18 cellular contexts compared by ENCODE assay signal in the genomic region with DNA sequence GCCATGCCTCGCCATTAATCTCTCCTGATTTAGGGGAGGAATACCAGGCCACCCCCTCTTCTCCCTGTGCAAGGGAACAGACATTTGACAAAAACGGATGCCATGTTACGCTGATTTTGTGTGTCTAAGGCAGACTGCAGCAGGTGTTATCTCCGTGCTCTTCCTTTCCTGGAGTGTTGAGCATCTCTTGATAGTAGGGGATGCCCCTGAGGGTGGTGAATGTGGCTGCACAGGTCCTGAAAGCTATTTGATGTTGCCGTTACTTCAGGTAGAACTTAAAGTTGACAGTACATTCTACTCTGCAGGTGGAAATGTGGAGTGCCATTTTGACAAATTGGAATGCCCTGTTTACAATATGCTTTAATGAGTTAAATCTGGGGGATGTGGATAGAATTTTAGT. TPM values are rescaled to one million over a fixed set of nuclear protein-coding genes. Genes with fewer than 3 reads are reported as not detected.
DNase-seq lines count a peak whose midpoint lies in the region; ATAC-seq and TF ChIP-seq lines count a peak whose summit lies in the region.
"Had no signal": no experiment of that assay in that cellular context is flagged by ENCODE, and none has a peak within 500 bp of the region (broad histone marks: within the 10 kb centered on the region; RNA-seq: fewer than 3 reads in every experiment).

No MANE protein-coding gene starts in this region.

- H3K9me3 Mint-ChIP-seq in activated naive CD8-positive, alpha-beta T cell treated with anti-CD3 and anti-CD28 coated beads, Interleukin-2, amount 50 U/mL, for 24 hours: no peaks in the 10 kb centered on the region
- H3K9me3 Mint-ChIP-seq in stimulated activated naive CD8-positive, alpha-beta T cell treated with anti-CD3 and anti-CD28 coated beads, Interleukin-15, amount 100 ng/mL, for 72 hours: no peaks in the 10 kb centered on the region

- H3K27me3 ChIP-seq in left ventricle myocardium inferior (ENCODE audit: low read depth) (no peaks in the 10 kb centered on the region), tibial nerve (no peaks in the 10 kb centered on the region)
- H3K27me3 ChIP-seq: ovary had no signal

- TF ChIP-seq POLR2A in tibial nerve (IDR thresholded peaks at IDR 0.05): no peak

- H3K27me3 Mint-ChIP-seq in activated naive CD8-positive, alpha-beta T cell treated with anti-CD3 and anti-CD28 coated beads, Interleukin-2, amount 50 U/mL, for 24 hours: no peaks in the 10 kb centered on the region
- H3K27me3 Mint-ChIP-seq in stimulated activated naive CD8-positive, alpha-beta T cell treated with anti-CD3 and anti-CD28 coated beads, Interleukin-15, amount 100 ng/mL, for 72 hours: no peaks in the 10 kb centered on the region

- peak overlapping the region; percentile 21 for H3K27ac ChIP-seq in left ventricle myocardium inferior (replicated peaks)
- no peak overlapping the region for H3K27ac ChIP-seq in tibial nerve
- H3K27ac ChIP-seq: ovary had no signal

- DNase-seq in left ventricle myocardium inferior: no peak
- no peak for DNase-seq in Right ventricle myocardium superior
- DNase-seq in activated naive CD8-positive, alpha-beta T cell treated with anti-CD3 and anti-CD28 coated beads, Interleukin-2, amount 50 U/mL, for 24 hours: no peak
- DNase-seq in stimulated activated naive CD8-positive, alpha-beta T cell treated with anti-CD3 and anti-CD28 coated beads, Interleukin-15, amount 100 ng/mL, for 72 hours: no peak
- DNase-seq in tibial nerve (ENCODE audit: low spot score in 2 of 2): no peak
- no peak for DNase-seq in HuH-7 (ENCODE audit: low spot score)
- DNase-seq: activated T-cell treated with anti-CD3 and anti-CD28 coated beads, Interleukin-2, amount 50 U/mL, for 1 hour; DND-41; effector memory CD4-positive, alpha-beta T cell; HCEC 1CT; mammary epithelial cell; NCI-H187 treated with DMSO at 0.1 percent for 48 hours; NCI-H82; SIG-M5; stimulated activated CD8-positive, alpha-beta memory T cell treated with anti-CD3 and anti-CD28 coated beads, Interleukin-4, amount 100 ng/mL, for 48 hours had no signal

- ATAC-seq in Right ventricle myocardium superior (ENCODE audit: poor library complexity): no peak
- ATAC-seq in HG03025 (IDR thresholded peaks at IDR 0.05; ENCODE audit: low FRiP score, unreplicated experiment): peak; percentile 30
- ATAC-seq in activated naive CD8-positive, alpha-beta T cell treated with anti-CD3 and anti-CD28 coated beads, Interleukin-2, amount 50 U/mL, for 24 hours: no peak
- peak; percentile 66 for ATAC-seq in stimulated activated naive CD8-positive, alpha-beta T cell treated with anti-CD3 and anti-CD28 coated beads, Interleukin-15, amount 100 ng/mL, for 72 hours
- ATAC-seq in GM18870 (IDR thresholded peaks at IDR 0.05; ENCODE audit: unreplicated experiment): no peak

- TF ChIP-seq CTCF in left ventricle myocardium inferior (IDR thresholded peaks at IDR 0.05; ENCODE audit: borderline replicate concordance): no peak
- no peak for TF ChIP-seq CTCF in tibial nerve (IDR thresholded peaks at IDR 0.05)

- peaks cover 73% of the 10 kb centered on the region for H3K4me1 Mint-ChIP-seq in activated naive CD8-positive, alpha-beta T cell treated with anti-CD3 and anti-CD28 coated beads, Interleukin-2, amount 50 U/mL, for 24 hours
- peaks cover 85% of the 10 kb centered on the region for H3K4me1 Mint-ChIP-seq in stimulated activated naive CD8-positive, alpha-beta T cell treated with anti-CD3 and anti-CD28 coated beads, Interleukin-15, amount 100 ng/mL, for 72 hours

- H3K9me3 ChIP-seq in left ventricle myocardium inferior (replicated peaks): no peaks in the 10 kb centered on the region
- no peaks in the 10 kb centered on the region for H3K9me3 ChIP-seq in tibial nerve
- H3K9me3 ChIP-seq: ovary had no signal

- H3K4me3 ChIP-seq in left ventricle myocardium inferior (no peak overlapping the region), tibial nerve (no peak overlapping the region)
- H3K4me3 ChIP-seq: ovary had no signal

- H3K36me3 Mint-ChIP-seq in activated naive CD8-positive, alpha-beta T cell treated with anti-CD3 and anti-CD28 coated beads, Interleukin-2, amount 50 U/mL, for 24 hours (ENCODE audit: low read depth): peaks cover 36% of the 10 kb centered on the region

- WGBS in tibial nerve, 2 donors: 78 to 89% methylated on average over 5 of the region's 5 CpGs

- H3K36me3 ChIP-seq in left ventricle myocardium inferior (peaks cover 24% of the 10 kb centered on the region), tibial nerve (peaks cover 0 to 24% (median 4%) of the 10 kb centered on the region in 3 donors)
- H3K36me3 ChIP-seq: ovary had no signal

- H3K4me1 ChIP-seq in left ventricle myocardium inferior: peaks cover 71% of the 10 kb centered on the region
- H3K4me1 ChIP-seq in tibial nerve: peaks cover 0 to 58% (median 34%) of the 10 kb centered on the region in 4 donors

- TF ChIP-seq EP300 in tibial nerve (IDR thresholded peaks at IDR 0.05): no peak

- H3K27ac Mint-ChIP-seq in activated naive CD8-positive, alpha-beta T cell treated with anti-CD3 and anti-CD28 coated beads, Interleukin-2, amount 50 U/mL, for 24 hours: peak overlapping the region; percentile 37
- peak overlapping the region; percentile 57 to 62 for H3K27ac Mint-ChIP-seq in stimulated activated naive CD8-positive, alpha-beta T cell treated with anti-CD3 and anti-CD28 coated beads, Interleukin-15, amount 100 ng/mL, for 72 hours

- H3K4me3 Mint-ChIP-seq in activated naive CD8-positive, alpha-beta T cell treated with anti-CD3 and anti-CD28 coated beads, Interleukin-2, amount 50 U/mL, for 24 hours: no peak overlapping the region
- peak overlapping the region; percentile 4 to 25 for H3K4me3 Mint-ChIP-seq in stimulated activated naive CD8-positive, alpha-beta T cell treated with anti-CD3 and anti-CD28 coated beads, Interleukin-15, amount 100 ng/mL, for 72 hours

- intact Hi-C loops in left ventricle myocardium inferior (cut with micrococcal nuclease) (no loop called here), Right ventricle myocardium superior (cut with DNase I) (no loop called here)

RNA-seq across cellular contexts. Expression of a gene that starts 21.5 kb away (rescaled TPM):
- total RNA-seq in left ventricle myocardium inferior: 9.5 TPM
- total RNA-seq in Right ventricle myocardium superior: 10.8 TPM
- 10 to 100 TPM; 22.7 to 34.1 (median 29.2) TPM for total RNA-seq in tibial nerve

Comparison
In these comparisons a context has a peak if more than half of its experiments do, and no peak if none do; other contexts are left out.
1. ATAC-seq: peak in HG03025 (single experiment) and stimulated activated naive CD8-positive, alpha-beta T cell treated with anti-CD3 and anti-CD28 coated beads, Interleukin-15, amount 100 ng/mL, for 72 hours (single experiment); none in Right ventricle myocardium superior (single experiment), activated naive CD8-positive, alpha-beta T cell treated with anti-CD3 and anti-CD28 coated beads, Interleukin-2, amount 50 U/mL, for 24 hours (single experiment) and GM18870 (single experiment).